1 cellular context compared by ENCODE assay signal in genomic region chr9:113381909-113382411, GRCh38.
TF ChIP-seq lines count a peak whose summit lies in the region.

No MANE protein-coding gene starts in this region.

TF ChIP-seq in HepG2, 621 proteins besides CTCF, POLR2A, EP300 and RAD21 (continued from another document):
- TF ChIP-seq RBM39 (IDR thresholded peaks at IDR 0.05; ENCODE audit: low read depth, low read length, poor library complexity, severe bottlenecking) (no peak), ARID4A (CRISPR knock-in tag; IDR thresholded peaks at IDR 0.05; ENCODE audit: borderline replicate concordance) (no peak; the same call in 1 of the 2 replicates), ZFP36 (IDR thresholded peaks at IDR 0.05; ENCODE audit: borderline replicate concordance, low read depth, low read length, partially characterized antibody) (no peak), ZBTB7A (CRISPR knock-in tag; IDR thresholded peaks at IDR 0.05) (no peak), IKZF4 (CRISPR knock-in tag; IDR thresholded peaks at IDR 0.05; ENCODE audit: borderline replicate concordance, low read depth, not compliant biosample characterization) (no peak), ZC3H4 (CRISPR knock-in tag; IDR thresholded peaks at IDR 0.05; ENCODE audit: borderline replicate concordance) (no peak), MXI1 (IDR thresholded peaks at IDR 0.05; ENCODE audit: borderline replicate concordance, low read depth, low read length) (no peak), MEIS2 (CRISPR knock-in tag; IDR thresholded peaks at IDR 0.05) (0 out of 2 replicates have a peak, but pooled peaks have one; percentile 60), ZSCAN12 (CRISPR knock-in tag; IDR thresholded peaks at IDR 0.05) (no peak), TCF7 (IDR thresholded peaks at IDR 0.05; ENCODE audit: low read depth) (peak; percentile 45), ZBTB20 (CRISPR knock-in tag; IDR thresholded peaks at IDR 0.05; ENCODE audit: borderline replicate concordance, low read depth) (0 out of 2 replicates have a peak, but pooled peaks have one; percentile 14), ZNF574 (CRISPR knock-in tag; IDR thresholded peaks at IDR 0.05) (peak; percentile 42; the same call in 1 of the 2 replicates), BHLHE40 (IDR thresholded peaks at IDR 0.05; ENCODE audit: low read length) (no peak), ZNF180 (CRISPR knock-in tag; IDR thresholded peaks at IDR 0.05; ENCODE audit: borderline replicate concordance, low read depth) (no peak), ZBTB44 (CRISPR knock-in tag; IDR thresholded peaks at IDR 0.05) (no peak), ZNF207 (IDR thresholded peaks at IDR 0.05; ENCODE audit: borderline replicate concordance) (no peak), RFX1 (IDR thresholded peaks at IDR 0.05) (no peak), RELA (CRISPR knock-in tag; IDR thresholded peaks at IDR 0.05) (no peak), ZNF776 (CRISPR knock-in tag; IDR thresholded peaks at IDR 0.05) (no peak)
- TF ChIP-seq, protein P1, sequence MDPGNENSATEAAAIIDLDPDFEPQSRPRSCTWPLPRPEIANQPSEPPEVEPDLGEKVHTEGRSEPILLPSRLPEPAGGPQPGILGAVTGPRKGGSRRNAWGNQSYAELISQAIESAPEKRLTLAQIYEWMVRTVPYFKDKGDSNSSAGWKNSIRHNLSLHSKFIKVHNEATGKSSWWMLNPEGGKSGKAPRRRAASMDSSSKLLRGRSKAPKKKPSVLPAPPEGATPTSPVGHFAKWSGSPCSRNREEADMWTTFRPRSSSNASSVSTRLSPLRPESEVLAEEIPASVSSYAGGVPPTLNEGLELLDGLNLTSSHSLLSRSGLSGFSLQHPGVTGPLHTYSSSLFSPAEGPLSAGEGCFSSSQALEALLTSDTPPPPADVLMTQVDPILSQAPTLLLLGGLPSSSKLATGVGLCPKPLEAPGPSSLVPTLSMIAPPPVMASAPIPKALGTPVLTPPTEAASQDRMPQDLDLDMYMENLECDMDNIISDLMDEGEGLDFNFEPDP (CRISPR knock-in tag; conservative IDR thresholded peaks at IDR 0.05): no peak
- TF ChIP-seq, protein P2, sequence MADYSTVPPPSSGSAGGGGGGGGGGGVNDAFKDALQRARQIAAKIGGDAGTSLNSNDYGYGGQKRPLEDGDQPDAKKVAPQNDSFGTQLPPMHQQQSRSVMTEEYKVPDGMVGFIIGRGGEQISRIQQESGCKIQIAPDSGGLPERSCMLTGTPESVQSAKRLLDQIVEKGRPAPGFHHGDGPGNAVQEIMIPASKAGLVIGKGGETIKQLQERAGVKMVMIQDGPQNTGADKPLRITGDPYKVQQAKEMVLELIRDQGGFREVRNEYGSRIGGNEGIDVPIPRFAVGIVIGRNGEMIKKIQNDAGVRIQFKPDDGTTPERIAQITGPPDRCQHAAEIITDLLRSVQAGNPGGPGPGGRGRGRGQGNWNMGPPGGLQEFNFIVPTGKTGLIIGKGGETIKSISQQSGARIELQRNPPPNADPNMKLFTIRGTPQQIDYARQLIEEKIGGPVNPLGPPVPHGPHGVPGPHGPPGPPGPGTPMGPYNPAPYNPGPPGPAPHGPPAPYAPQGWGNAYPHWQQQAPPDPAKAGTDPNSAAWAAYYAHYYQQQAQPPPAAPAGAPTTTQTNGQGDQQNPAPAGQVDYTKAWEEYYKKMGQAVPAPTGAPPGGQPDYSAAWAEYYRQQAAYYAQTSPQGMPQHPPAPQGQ (CRISPR knock-in tag; IDR thresholded peaks at IDR 0.05; ENCODE audit: borderline replicate concordance): no peak
- TF ChIP-seq, protein P3, sequence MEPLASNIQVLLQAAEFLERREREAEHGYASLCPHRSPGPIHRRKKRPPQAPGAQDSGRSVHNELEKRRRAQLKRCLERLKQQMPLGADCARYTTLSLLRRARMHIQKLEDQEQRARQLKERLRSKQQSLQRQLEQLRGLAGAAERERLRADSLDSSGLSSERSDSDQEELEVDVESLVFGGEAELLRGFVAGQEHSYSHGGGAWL (CRISPR knock-in tag; IDR thresholded peaks at IDR 0.05): no peak
